ENCODE assay signal across 1 cellular context in the genomic region with DNA sequence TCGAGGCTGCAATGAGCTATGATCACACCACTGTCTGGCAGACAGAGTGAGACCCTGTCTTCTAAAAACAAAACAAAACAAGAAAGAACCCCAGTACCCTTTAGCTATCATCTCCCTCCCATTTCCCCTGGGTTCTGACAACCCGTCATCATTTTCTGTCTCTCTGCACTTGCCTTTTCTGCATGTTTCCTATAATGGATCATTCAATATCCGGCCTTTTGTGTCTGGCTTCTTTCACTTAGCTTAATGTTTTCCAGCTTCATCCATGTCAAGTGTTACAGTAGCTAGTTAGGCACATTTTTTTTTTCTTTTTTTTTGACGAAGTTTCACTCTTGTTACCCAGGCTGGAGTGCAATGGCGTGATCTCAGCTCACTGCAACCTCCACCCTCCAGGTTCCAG.
TF ChIP-seq lines count a peak whose summit lies in the region.

No MANE protein-coding gene starts in this region.

TF ChIP-seq in WTC11, 78 proteins besides CTCF, POLR2A, EP300 and RAD21 (continued from another document):
- no peak for TF ChIP-seq FOXP4 (CRISPR knock-in tag; IDR thresholded peaks at IDR 0.05)
